ENCODE assay signal across 8 cellular contexts in genomic region chr6:42746452-42747400, GRCh38. TPM values are rescaled to one million over a fixed set of nuclear protein-coding genes. Genes with fewer than 3 reads are reported as not detected.
DNase-seq lines count a peak whose midpoint lies in the region; ATAC-seq and TF ChIP-seq lines count a peak whose summit lies in the region.

No MANE protein-coding gene starts in this region.

- ATAC-seq in GM19328 (IDR thresholded peaks at IDR 0.05; ENCODE audit: unreplicated experiment): peak; percentile 55
- peak; percentile 28 for ATAC-seq in HG03469 (IDR thresholded peaks at IDR 0.05; ENCODE audit: unreplicated experiment)

- H3K27ac ChIP-seq in BLaER1 treated with 17β-estradiol and CSF1 and Interleukin-3, amounts not matched to agents 10 nM and 100 nM: peak overlapping the region; percentile 64 to 97 (median 94)
- peak overlapping the region; percentile 86 to 99 (median 96) for H3K27ac ChIP-seq in dorsolateral prefrontal cortex

- peaks cover 0 to 7% (median 0%) of the 10 kb centered on the region in 11 experiments; a peak in 2 of 22 replicates for H3K36me3 ChIP-seq in BLaER1 treated with 17β-estradiol and CSF1 and Interleukin-3, amounts not matched to agents 10 nM and 100 nM

- DNase-seq in NCI-H774 (lab: John Stamatoyannopoulos, UW) (peak; percentile 78), dorsolateral prefrontal cortex (peak; percentile 51 to 90 (median 81)), lower leg skin (ENCODE audit: low spot score in 2 of 2) (peak; percentile 85 to 96)
- peak; percentile 89 for DNase-seq in activated CD4-positive, alpha-beta memory T cell treated with anti-CD3 and anti-CD28 coated beads for 36 hours
- peak; percentile 81 for DNase-seq in stimulated activated CD4-positive, alpha-beta T cell treated with anti-CD3 and anti-CD28 coated beads, Interleukin-4, amount 100 ng/mL, for 24 hours

- peak overlapping the region; percentile 96 for H3K27ac Mint-ChIP-seq in activated CD4-positive, alpha-beta memory T cell treated with anti-CD3 and anti-CD28 coated beads for 36 hours

- H3K4me1 Mint-ChIP-seq in activated CD4-positive, alpha-beta memory T cell treated with anti-CD3 and anti-CD28 coated beads for 36 hours (ENCODE audit: low read depth): peaks cover 28% of the 10 kb centered on the region

- peak overlapping the region; percentile 81 to 96 (median 91) for H3K9ac ChIP-seq in BLaER1 treated with 17β-estradiol and CSF1 and Interleukin-3, amounts not matched to agents 10 nM and 100 nM

- no peaks in the 10 kb centered on the region for H3K27me3 Mint-ChIP-seq in activated CD4-positive, alpha-beta memory T cell treated with anti-CD3 and anti-CD28 coated beads for 36 hours

- 1% methylated on average over 53 to 56 of the region's 56 CpGs for WGBS in lower leg skin, 2 donors

- TF ChIP-seq CTCF in dorsolateral prefrontal cortex (IDR thresholded peaks at IDR 0.05 in 54 of 56, conservative IDR thresholded peaks at IDR 0.05 in 2 of 56; ENCODE audit: low read depth in 1 of 56, partially characterized antibody in 56 of 56) (peak in 2 of 56 donors; percentile 6 to 12), lower leg skin (IDR thresholded peaks at IDR 0.05) (no peak)

- no peak for TF ChIP-seq POLR2A in lower leg skin (IDR thresholded peaks at IDR 0.05)

- H3K9me3 ChIP-seq in BLaER1 treated with 17β-estradiol and CSF1 and Interleukin-3, amounts not matched to agents 10 nM and 100 nM (replicated peaks in 1 of 11): no peaks in the 10 kb centered on the region

- CTCF ChIA-PET in activated CD4-positive, alpha-beta memory T cell treated with anti-CD3 and anti-CD28 coated beads for 36 hours (lab: Charles Lee): interaction anchor here (0.9 to 4.1 kb wide), 8 partner anchors 20 to 960 kb away, joined by 3 to 25 read pairs (median 4); partner anchors contain the start of genes RPL7L1 and TOMM6

- peaks cover 2% of the 10 kb centered on the region for H3K9me3 Mint-ChIP-seq in activated CD4-positive, alpha-beta memory T cell treated with anti-CD3 and anti-CD28 coated beads for 36 hours

- POLR2A ChIA-PET in activated CD4-positive, alpha-beta memory T cell treated with anti-CD3 and anti-CD28 coated beads for 36 hours (lab: Charles Lee): interaction anchor here (0.6 to 5.4 kb wide), 13 partner anchors 16 to 764 kb away, joined by 3 to 97 read pairs (median 8); partner anchors contain the start of genes BICRAL, CNPY3, KLC4 and LRRC73

- H3K36me3 Mint-ChIP-seq in activated CD4-positive, alpha-beta memory T cell treated with anti-CD3 and anti-CD28 coated beads for 36 hours: peaks cover 8% of the 10 kb centered on the region

- intact Hi-C loops in activated CD4-positive, alpha-beta memory T cell treated with anti-CD3 and anti-CD28 coated beads for 36 hours (cut with micrococcal nuclease): loop anchor here (1.0 to 10.0 kb wide), 10 partner anchors 20 to 428 kb away; partner anchors contain the start of genes BICRAL, CNPY3, PPP2R5D and RPL7L1
- intact Hi-C loops in dorsolateral prefrontal cortex (cut with DNase I): loop anchor here (1.0 to 10.0 kb wide), 4 partner anchors 35 to 182 kb away; partner anchors contain the start of genes RPL7L1 (in 2 of the 2), UBR2 (in 2 of the 2) and BICRAL (in 1 of the 2)
- intact Hi-C loops in lower leg skin (cut with DNase I; ENCODE audit: low total_unique reads): no loop called here

- H3K4me2 ChIP-seq in BLaER1 treated with 17β-estradiol and CSF1 and Interleukin-3, amounts not matched to agents 10 nM and 100 nM: peak overlapping the region; percentile 79 to 96 (median 88)

- no peaks in the 10 kb centered on the region for H3K27me3 ChIP-seq in BLaER1 treated with 17β-estradiol and CSF1 and Interleukin-3, amounts not matched to agents 10 nM and 100 nM
- no peaks in the 10 kb centered on the region for H3K27me3 ChIP-seq in dorsolateral prefrontal cortex

- peaks cover 47 to 64% (median 51%) of the 10 kb centered on the region in 10 experiments for H3K4me1 ChIP-seq in BLaER1 treated with 17β-estradiol and CSF1 and Interleukin-3, amounts not matched to agents 10 nM and 100 nM

- H3K4me3 ChIP-seq in BLaER1 treated with 17β-estradiol and CSF1 and Interleukin-3, amounts not matched to agents 10 nM and 100 nM: peak overlapping the region; percentile 63 to 97 (median 74)
- H3K4me3 ChIP-seq in dorsolateral prefrontal cortex (peak overlapping the region; percentile 62 to 100 (median 96)), lower leg skin (ENCODE audit: low read depth, poor library complexity, severe bottlenecking) (peak overlapping the region; percentile 61)

- peak overlapping the region; percentile 99 for H3K4me3 Mint-ChIP-seq in activated CD4-positive, alpha-beta memory T cell treated with anti-CD3 and anti-CD28 coated beads for 36 hours

- H4K20me1 ChIP-seq in BLaER1 treated with 17β-estradiol and CSF1 and Interleukin-3, amounts not matched to agents 10 nM and 100 nM: peaks cover 10 to 24% (median 21%) of the 10 kb centered on the region in 11 experiments; a peak in 19 of 22 replicates

RNA-seq across cellular contexts. Expression of gene TBCC, which starts 0.8 kb away (rescaled TPM):
- total RNA-seq in activated CD4-positive, alpha-beta memory T cell treated with anti-CD3 and anti-CD28 coated beads for 36 hours: 10 to 100 TPM; 17.3 TPM
- total RNA-seq in dorsolateral prefrontal cortex (10 to 100 TPM; 12.9 to 35.3 (median 26.6) TPM), lower leg skin (10 to 100 TPM; 40.3 to 55.5 (median 45.3) TPM)

RNA-seq across cellular contexts. Expression of gene PRPH2, which starts 24.3 kb away (rescaled TPM):
- total RNA-seq in activated CD4-positive, alpha-beta memory T cell treated with anti-CD3 and anti-CD28 coated beads for 36 hours: not detected
- total RNA-seq in dorsolateral prefrontal cortex (10 to 100 TPM in 3 of 120 experiments, 1 to 10 TPM in 117; 1.0 to 12.1 (median 4.6) TPM), lower leg skin (under 1 TPM in 1 of 4 donors, not detected in 3; 0.16 TPM)

RNA-seq across cellular contexts. Expression of gene BICRAL, which starts 35.1 kb away (rescaled TPM):
- total RNA-seq in activated CD4-positive, alpha-beta memory T cell treated with anti-CD3 and anti-CD28 coated beads for 36 hours: 10 to 100 TPM; 12.0 to 12.1 TPM
- total RNA-seq in dorsolateral prefrontal cortex: 10 to 100 TPM; 23.2 to 39.9 (median 31.0) TPM
- 10 to 100 TPM; 19.4 to 23.4 (median 20.5) TPM for total RNA-seq in lower leg skin

Comparison
In these comparisons a context has a peak if more than half of its experiments do, and no peak if none do; other contexts are left out.
1. Peak in every context shown above with its lines: DNase-seq, ATAC-seq, H3K4me3 ChIP-seq and H3K27ac ChIP-seq.